1 cellular context compared by ENCODE assay signal in genomic region chrX:133410555-133410954, GRCh38.
TF ChIP-seq lines count a peak whose summit lies in the region.

No MANE protein-coding gene starts in this region.

TF ChIP-seq in H1, 55 proteins besides CTCF, POLR2A, EP300 and RAD21:
- no peak for TF ChIP-seq CHD1 (IDR thresholded peaks at IDR 0.05; ENCODE audit: low read depth, low read length)
- no peak for TF ChIP-seq TBP (IDR thresholded peaks at IDR 0.05; ENCODE audit: low read depth, low read length)
- TF ChIP-seq GABPA (IDR thresholded peaks at IDR 0.05; ENCODE audit: borderline replicate concordance, insufficient read depth, low read length), result no peak
- no peak for TF ChIP-seq SIN3A (conservative IDR thresholded peaks at IDR 0.05 in 1 of 2, IDR thresholded peaks at IDR 0.05 in 1 of 2; ENCODE audit: low read depth in 1 of 2, low read length in 2 of 2)
- TF ChIP-seq CBX8 (IDR thresholded peaks at IDR 0.05; ENCODE audit: borderline replicate concordance, low read depth, low read length), result no peak
- no peak for TF ChIP-seq TAF7 (optimal IDR thresholded peaks at IDR 0.05; ENCODE audit: borderline replicate concordance, low read depth, low read length)
- TF ChIP-seq SAP30 (IDR thresholded peaks at IDR 0.05; ENCODE audit: insufficient read depth, insufficient replicate concordance, low read length), result no peak
- TF ChIP-seq SP1 (IDR thresholded peaks at IDR 0.05; ENCODE audit: low read depth, low read length), result no peak
- TF ChIP-seq FOSL1 (IDR thresholded peaks at IDR 0.05; ENCODE audit: insufficient read depth, low read depth, low read length), result no peak
- no peak for TF ChIP-seq TEAD4 (IDR thresholded peaks at IDR 0.05; ENCODE audit: low read depth, low read length)
- TF ChIP-seq ATF2 (IDR thresholded peaks at IDR 0.05; ENCODE audit: low read length), result no peak
- TF ChIP-seq SIX5 (IDR thresholded peaks at IDR 0.05; ENCODE audit: low read depth, low read length), result no peak
- TF ChIP-seq SP4 (IDR thresholded peaks at IDR 0.05; ENCODE audit: low read length), result no peak
- TF ChIP-seq BACH1 (IDR thresholded peaks at IDR 0.05; ENCODE audit: low read length), result no peak
